Comparison of ENCODE assay signal across 12 cellular contexts in the genomic region with DNA sequence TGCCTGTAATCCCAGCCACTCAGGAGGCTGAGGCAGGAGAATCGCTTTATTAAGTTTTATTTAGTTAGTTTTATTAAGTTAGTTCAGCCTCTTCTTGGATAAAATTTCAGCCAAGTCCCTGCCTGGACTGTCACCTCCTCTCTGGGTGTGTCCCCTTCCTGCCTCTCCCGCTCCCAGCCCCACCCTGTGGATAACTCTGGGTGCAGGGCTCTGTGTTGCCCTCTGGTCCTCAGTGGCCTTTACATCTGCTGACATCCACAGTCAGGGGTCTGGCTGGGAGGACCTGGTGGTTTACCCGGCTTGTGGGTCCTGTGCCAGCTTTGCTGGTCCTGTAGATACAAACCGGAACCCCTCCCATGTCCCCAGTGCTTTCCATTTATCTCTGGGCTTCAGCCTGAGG.
"Had no signal": no experiment of that assay in that cellular context is flagged by ENCODE, and none has a peak within 500 bp of the region (broad histone marks: within the 10 kb centered on the region; RNA-seq: fewer than 3 reads in every experiment).

No MANE protein-coding gene starts in this region.

- H3K27ac ChIP-seq: adrenal gland, cardiac muscle cell, parathyroid adenoma had no signal

- H3K79me2 ChIP-seq: parathyroid adenoma had no signal

- DNase-seq: activated CD4-positive, alpha-beta T cell treated with anti-CD3 and anti-CD28 coated beads, Interleukin-2, amount 50 U/mL, for 48 hours; activated CD8-positive, alpha-beta memory T cell treated with anti-CD3 and anti-CD28 coated beads, Interleukin-2, amount 10 ng/mL, durations not matched to agents 7 days and 5 days; activated effector memory CD4-positive, alpha-beta T cell treated with Interleukin-2 at 50 U/mL for 16 hours; activated T-cell treated with anti-CD3 and anti-CD28 coated beads, Interleukin-2, amount 50 U/mL, for 24 hours; adrenal gland; naive thymus-derived CD4-positive, alpha-beta T cell; stimulated activated CD4-positive, alpha-beta T cell treated with anti-CD3 and anti-CD28 coated beads, Interleukin-2, amount 100 ng/mL, for 48 hours; stimulated activated naive CD8-positive, alpha-beta T cell treated with anti-CD3 and anti-CD28 coated beads, Interleukin-15, Interleukin-2, amounts not matched to agents 100 U/mL and 50 U/mL, for 24 hours; SW 1271 had no signal

- ATAC-seq: activated CD8-positive, alpha-beta memory T cell treated with anti-CD3 and anti-CD28 coated beads, Interleukin-2, amount 10 ng/mL, durations not matched to agents 7 days and 5 days; naive thymus-derived CD4-positive, alpha-beta T cell; stimulated activated naive CD8-positive, alpha-beta T cell treated with anti-CD3 and anti-CD28 coated beads, Interleukin-15, Interleukin-2, amounts not matched to agents 100 U/mL and 50 U/mL, for 24 hours had no signal

- H3K9me3 ChIP-seq: adrenal gland, upper lobe of left lung had no signal

- H3K36me3 ChIP-seq: adrenal gland, cardiac muscle cell, upper lobe of left lung had no signal

- H3K4me1 ChIP-seq: adrenal gland, parathyroid adenoma had no signal

- H3K9ac ChIP-seq: parathyroid adenoma had no signal

- H3K4me3 ChIP-seq: adrenal gland, cardiac muscle cell, upper lobe of left lung had no signal

- H2AFZ ChIP-seq: parathyroid adenoma had no signal

- H3K27me3 ChIP-seq: adrenal gland, cardiac muscle cell, upper lobe of left lung had no signal
